22 cellular contexts compared by ENCODE assay signal in the genomic region with DNA sequence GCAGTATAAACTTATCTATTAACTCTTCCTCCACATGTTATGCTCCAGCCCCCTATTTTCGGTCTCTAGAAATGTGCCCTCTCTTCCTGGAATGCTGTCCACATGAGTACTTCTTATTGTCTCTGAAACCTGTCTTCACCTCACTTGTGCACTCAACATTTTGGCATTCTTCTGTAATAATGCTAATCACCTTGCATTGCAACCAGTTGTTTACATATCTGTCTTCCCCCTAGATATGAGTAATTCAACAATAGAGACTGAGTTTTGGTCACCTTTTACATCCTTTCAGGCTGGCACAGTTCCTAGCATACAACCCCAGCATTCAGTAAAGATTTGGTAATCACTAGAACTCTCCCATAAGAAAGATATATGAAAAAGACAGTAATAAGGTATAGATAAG. TPM values are rescaled to one million over a fixed set of nuclear protein-coding genes. Genes with fewer than 3 reads are reported as not detected.
"Had no signal": no experiment of that assay in that cellular context is flagged by ENCODE, and none has a peak within 500 bp of the region (broad histone marks: within the 10 kb centered on the region; RNA-seq: fewer than 3 reads in every experiment).

No MANE protein-coding gene starts in this region.

- H3K27me3 ChIP-seq: colonic mucosa, hepatocyte, ovary, tibial artery had no signal

- H3K27ac ChIP-seq: colonic mucosa, hepatocyte, lower lobe of right lung, ovary, prostate gland, tibial artery had no signal

- H3K4me3 Mint-ChIP-seq: activated T-helper 17 cell treated with anti-CD3 and anti-CD28 coated beads, Interleukin-2, amount 50 U/mL, for 72 hours; brain; immature natural killer cell; natural killer cell; stimulated activated naive CD8-positive, alpha-beta T cell treated with anti-CD3 and anti-CD28 coated beads, Interleukin-15, Interleukin-2, amounts not matched to agents 100 ng/mL and 50 ng/mL, for 24 hours had no signal

- ATAC-seq: activated naive CD4-positive, alpha-beta T cell treated with anti-CD3 and anti-CD28 coated beads, Interleukin-2, amount 50 U/mL, for 72 hours; activated T-helper 17 cell treated with anti-CD3 and anti-CD28 coated beads, Interleukin-2, amount 50 U/mL, for 72 hours; left lobe of liver; lower lobe of right lung; natural killer cell had no signal

- H3K9me3 ChIP-seq: colonic mucosa, lower lobe of right lung, ovary, prostate gland, tibial artery had no signal

- H3K36me3 Mint-ChIP-seq: activated naive CD4-positive, alpha-beta T cell treated with anti-CD3 and anti-CD28 coated beads, Interleukin-2, amount 50 U/mL, for 72 hours; brain; immature natural killer cell; natural killer cell had no signal

- H3K4me1 ChIP-seq: colonic mucosa, lower lobe of right lung, prostate gland had no signal

- H3K27ac Mint-ChIP-seq: activated naive CD4-positive, alpha-beta T cell treated with anti-CD3 and anti-CD28 coated beads, Interleukin-2, amount 50 U/mL, for 72 hours; activated T-helper 17 cell treated with anti-CD3 and anti-CD28 coated beads, Interleukin-2, amount 50 U/mL, for 72 hours; brain; immature natural killer cell; natural killer cell; stimulated activated naive CD8-positive, alpha-beta T cell treated with anti-CD3 and anti-CD28 coated beads, Interleukin-15, Interleukin-2, amounts not matched to agents 100 ng/mL and 50 ng/mL, for 24 hours had no signal

- H3K4me1 Mint-ChIP-seq: activated T-helper 17 cell treated with anti-CD3 and anti-CD28 coated beads, Interleukin-2, amount 50 U/mL, for 72 hours; immature natural killer cell; natural killer cell had no signal

- H3K27me3 Mint-ChIP-seq: brain had no signal

- DNase-seq: activated CD4-positive, alpha-beta T cell treated with anti-CD3 and anti-CD28 coated beads for 1 hour; activated CD4-positive, alpha-beta T cell treated with anti-CD3 and anti-CD28 coated beads, Interleukin-2, amount 50 U/mL, for 1 hour; activated T-cell treated with anti-CD3 and anti-CD28 coated beads, Interleukin-2, amount 50 U/mL, for 1 hour; aorta; central memory CD4-positive, alpha-beta T cell; colonic mucosa; immature natural killer cell; lower lobe of right lung; midbrain; natural killer cell; ovary; stimulated activated CD4-positive, alpha-beta T cell treated with anti-CD3 and anti-CD28 coated beads, Interleukin-12 subunit alpha, Interleukin-12 subunit beta, amount 100 ng/mL, for 4 hours; stimulated activated CD4-positive, alpha-beta T cell treated with anti-CD3 and anti-CD28 coated beads, Interleukin-4, amount 100 ng/mL, for 4 hours; T-helper 9 cell; tibial artery had no signal

- H3K36me3 ChIP-seq: colonic mucosa, lower lobe of right lung, ovary, prostate gland had no signal

- H3K9me3 Mint-ChIP-seq: activated naive CD4-positive, alpha-beta T cell treated with anti-CD3 and anti-CD28 coated beads, Interleukin-2, amount 50 U/mL, for 72 hours; activated T-helper 17 cell treated with anti-CD3 and anti-CD28 coated beads, Interleukin-2, amount 50 U/mL, for 72 hours; brain; immature natural killer cell; natural killer cell; stimulated activated naive CD8-positive, alpha-beta T cell treated with anti-CD3 and anti-CD28 coated beads, Interleukin-15, Interleukin-2, amounts not matched to agents 100 ng/mL and 50 ng/mL, for 24 hours had no signal

- H3K4me3 ChIP-seq: colonic mucosa, hepatocyte, lower lobe of right lung, ovary, prostate gland, tibial artery had no signal

RNA-seq across cellular contexts. Expression of a gene that starts 17.2 kb away (rescaled TPM):
- total RNA-seq: activated T-helper 17 cell treated with anti-CD3 and anti-CD28 coated beads, Interleukin-2, amount 50 U/mL, for 72 hours had no signal
